Comparison of ENCODE assay signal across 1 cellular context in genomic region chr17:82256242-82256894, GRCh38.
TF ChIP-seq lines count a peak whose summit lies in the region.

No MANE protein-coding gene starts in this region.

TF ChIP-seq in endothelial cell of umbilical vein, 7 proteins besides CTCF, POLR2A, EP300 and RAD21:
- TF ChIP-seq EZH2 (IDR thresholded peaks at IDR 0.05; ENCODE audit: borderline replicate concordance, low read depth, low read length, severe bottlenecking) (no peak), MAX (IDR thresholded peaks at IDR 0.05; ENCODE audit: insufficient read depth, insufficient read length) (no peak), MYC (IDR thresholded peaks at IDR 0.05; ENCODE audit: low read depth, low read length) (no peak), POLR2AphosphoS5 (IDR thresholded peaks at IDR 0.05; ENCODE audit: insufficient read depth, low read depth, low read length) (no peak), FOS (IDR thresholded peaks at IDR 0.05; ENCODE audit: borderline replicate concordance, insufficient read depth, low read length) (no peak), JUN (IDR thresholded peaks at IDR 0.05; ENCODE audit: borderline replicate concordance, insufficient read depth, insufficient read length, low read depth) (no peak), GATA2 (IDR thresholded peaks at IDR 0.05; ENCODE audit: insufficient read depth, insufficient read length, low read depth, low read length) (no peak)
TF ChIP-seq in endothelial cell of umbilical vein: peak in this region for 0.
